ENCODE assay signal across 25 cellular contexts in the genomic region with DNA sequence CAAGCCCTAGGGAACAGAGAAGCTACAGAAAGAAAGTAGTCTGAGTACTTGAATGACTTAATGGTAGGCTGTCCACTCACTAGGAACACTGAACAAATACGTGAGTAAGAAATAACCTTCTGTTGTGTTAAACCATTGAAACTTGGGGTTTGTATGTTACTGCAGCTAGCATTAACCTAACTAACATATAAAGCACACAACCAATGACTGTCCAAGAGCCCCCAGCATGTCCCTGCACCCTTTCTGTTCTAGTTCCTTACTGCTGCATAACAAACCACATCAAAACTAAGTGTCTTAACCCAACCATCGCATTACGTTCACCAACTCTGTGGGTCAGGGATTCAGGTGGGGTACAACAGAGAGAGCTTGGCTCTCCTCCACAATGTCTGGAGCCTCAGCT.
"Had no signal": no experiment of that assay in that cellular context is flagged by ENCODE, and none has a peak within 500 bp of the region (broad histone marks: within the 10 kb centered on the region; RNA-seq: fewer than 3 reads in every experiment).

No MANE protein-coding gene starts in this region.

- H3K36me3 ChIP-seq: colonic mucosa, esophagus squamous epithelium, gastrocnemius medialis, heart right ventricle, left lung, lower lobe of right lung had no signal

- H3K9me3 ChIP-seq: colonic mucosa, esophagus squamous epithelium, gastrocnemius medialis, left lung, lower lobe of right lung, mucosa of descending colon had no signal

- ATAC-seq: effector memory CD8-positive, alpha-beta T cell; esophagus mucosa; gastrocnemius medialis; heart right ventricle; left cardiac atrium; left lung; left ventricle myocardium superior; lower lobe of right lung; mucosa of descending colon had no signal

- DNase-seq: colonic mucosa; cortex of kidney; effector CD8-positive, alpha-beta T cell; effector memory CD8-positive, alpha-beta T cell; endodermal cell; erythroblast; esophagus squamous epithelium; foreskin fibroblast; foreskin melanocyte; gastrocnemius medialis; glutamatergic neuron; head of caudate nucleus; heart right ventricle; hippocampal formation; left cardiac atrium; left lung; left ventricle myocardium superior; lower lobe of right lung; mesenchymal stem cell; mucosa of descending colon had no signal

- H3K27ac ChIP-seq: colonic mucosa, epithelial cell of prostate, esophagus squamous epithelium, gastrocnemius medialis, heart right ventricle, left lung, lower lobe of right lung had no signal

- H3K4me3 ChIP-seq: colonic mucosa, esophagus squamous epithelium, gastrocnemius medialis, heart right ventricle, left lung, lower lobe of right lung, mucosa of descending colon had no signal

- H3K27me3 ChIP-seq: colonic mucosa, gastrocnemius medialis, left lung had no signal

- H3K4me1 ChIP-seq: colonic mucosa, heart right ventricle, left lung, lower lobe of right lung had no signal

- FAIRE-seq: endometrium, islet of Langerhans, keratinocyte had no signal
